ENCODE assay signal across 8 cellular contexts in the genomic region with DNA sequence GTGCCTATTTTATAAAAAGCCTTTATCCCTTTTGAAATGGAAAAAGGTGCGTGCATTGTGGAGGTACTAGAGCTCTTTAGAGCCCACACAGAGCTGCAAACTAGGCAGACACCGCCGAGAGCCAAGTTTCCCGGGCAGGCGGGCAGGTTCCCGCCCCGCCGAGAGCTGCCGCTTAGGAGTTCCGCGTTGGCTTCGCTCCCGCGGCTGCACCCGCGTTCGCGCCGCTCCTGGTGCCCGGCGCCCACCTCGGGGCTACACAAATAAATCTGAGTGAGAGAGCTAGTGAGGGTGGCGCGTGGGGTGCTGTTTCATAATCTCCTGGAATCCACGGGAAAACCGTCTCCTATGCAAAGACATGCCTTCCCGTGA. TPM values are rescaled to one million over a fixed set of nuclear protein-coding genes. Genes with fewer than 3 reads are reported as not detected.
DNase-seq lines count a peak whose midpoint lies in the region; TF ChIP-seq lines count a peak whose summit lies in the region.

No MANE protein-coding gene starts in this region.

- H3K9ac ChIP-seq in adipocyte (ENCODE audit: low read length) (peak overlapping the region; percentile 88), skeletal muscle tissue (ENCODE audit: low read depth in 1 of 3, low read length in 3 of 3) (peak overlapping the region; percentile 73 to 81 (median 75))

- peaks cover 17% of the 10 kb centered on the region for H3K27me3 ChIP-seq in HL-60 (ENCODE audit: insufficient read depth, poor library complexity, severe bottlenecking)
- no peaks in the 10 kb centered on the region for H3K27me3 ChIP-seq in adipocyte (replicated peaks; ENCODE audit: control insufficient read depth, insufficient read depth, low read length)
- H3K27me3 ChIP-seq in hepatocyte: no peaks in the 10 kb centered on the region
- no peaks in the 10 kb centered on the region for H3K27me3 ChIP-seq in skeletal muscle tissue (ENCODE audit: control insufficient read depth in 3 of 3, insufficient read depth in 3 of 3, low read length in 3 of 3)

- no peaks in the 10 kb centered on the region for H4K20me1 ChIP-seq in hepatocyte (ENCODE audit: insufficient read depth, poor library complexity, severe bottlenecking)

- TF ChIP-seq CTCF in HL-60 (IDR thresholded peaks at IDR 0.05; ENCODE audit: insufficient read depth, low read length) (no peak), hepatocyte (IDR thresholded peaks at IDR 0.05; ENCODE audit: poor library complexity) (no peak)

- peak; percentile 57 for DNase-seq in AG08396 (ENCODE audit: low spot score)
- peak in 1 of 2 experiments; percentile 13 for DNase-seq in HL-60 (ENCODE audit: low read depth in 1 of 2, low spot score in 1 of 2)
- DNase-seq in adipocyte (ENCODE audit: low read depth): peak; percentile 78
- peak; percentile 54 for DNase-seq in hepatocyte (ENCODE audit: low spot score)
- no peak for DNase-seq in activated effector memory CD4-positive, alpha-beta T cell treated with Interleukin-2 at 50 U/mL for 16 hours
- no peak for DNase-seq in GM19238 (ENCODE audit: insufficient read length, low spot score)
- DNase-seq in midbrain (lab: John Stamatoyannopoulos, UW): no peak

- peak overlapping the region; percentile 87 for H3K4me2 ChIP-seq in hepatocyte

- H3K4me1 ChIP-seq in adipocyte (ENCODE audit: control insufficient read depth, insufficient read depth, low read length) (peaks cover 42% of the 10 kb centered on the region), hepatocyte (ENCODE audit: insufficient read depth) (peaks cover 8% of the 10 kb centered on the region), skeletal muscle tissue (ENCODE audit: control insufficient read depth in 3 of 3, insufficient read depth in 3 of 3, low read length in 3 of 3) (peaks cover 7 to 18% (median 11%) of the 10 kb centered on the region in 3 donors)

- H2AFZ ChIP-seq in hepatocyte: peak overlapping the region; percentile 85

- H3K9me3 ChIP-seq in adipocyte (ENCODE audit: control insufficient read depth, low read length): no peaks in the 10 kb centered on the region
- no peaks in the 10 kb centered on the region for H3K9me3 ChIP-seq in hepatocyte (ENCODE audit: low read depth)
- no peaks in the 10 kb centered on the region for H3K9me3 ChIP-seq in skeletal muscle tissue (ENCODE audit: control insufficient read depth in 3 of 3, low read length in 3 of 3)

- under 1% methylated on average over 27 of the region's 27 CpGs for WGBS in hepatocyte (ENCODE audit: low lambda C conversion rate, missing lambda C conversion rate)

- H3K36me3 ChIP-seq in adipocyte (ENCODE audit: control insufficient read depth, insufficient read depth, low read length, severe bottlenecking) (no peaks in the 10 kb centered on the region), hepatocyte (replicated peaks; ENCODE audit: insufficient read depth, low read depth) (no peaks in the 10 kb centered on the region), skeletal muscle tissue (ENCODE audit: control insufficient read depth in 3 of 3, insufficient read depth in 3 of 3, low read length in 3 of 3) (no peaks in the 10 kb centered on the region)

- H3K4me3 ChIP-seq in HL-60 (replicated peaks; ENCODE audit: insufficient read depth, low read length) (peak overlapping the region; percentile 26), adipocyte (ENCODE audit: low read length) (peak overlapping the region; percentile 96), hepatocyte (peak overlapping the region; percentile 87), skeletal muscle tissue (ENCODE audit: low read length in 3 of 3) (peak overlapping the region; percentile 71 to 86 (median 80))

- peaks cover 39% of the 10 kb centered on the region for H3K79me2 ChIP-seq in hepatocyte

- H3K9me2 ChIP-seq in hepatocyte (replicated peaks; ENCODE audit: insufficient read depth): no peaks in the 10 kb centered on the region

- H3K27ac ChIP-seq in HL-60 (replicated peaks) (no peak overlapping the region), hepatocyte (peak overlapping the region; percentile 64), skeletal muscle tissue (ENCODE audit: low read depth, low read length) (peak overlapping the region; percentile 0)

RNA-seq across cellular contexts. Expression of a gene that starts 0.7 kb away (rescaled TPM):
- total RNA-seq in hepatocyte (28.6 and 30.4 TPM in 2 replicates), skeletal muscle tissue (14.6 TPM)
- 3.1 and 4.3 TPM in 2 replicates for polyA plus RNA-seq in hepatocyte

Comparison
In these comparisons a context has a peak if more than half of its experiments do, and no peak if none do; other contexts are left out.
1. DNase-seq: peak in AG08396 (single experiment), adipocyte (single experiment) and hepatocyte (single experiment); none in activated effector memory CD4-positive, alpha-beta T cell treated with Interleukin-2 at 50 U/mL for 16 hours (single experiment), GM19238 (single experiment) and midbrain (single experiment).
2. H3K4me3 ChIP-seq: peak in every context shown above with its lines; median percentile 96 in adipocyte; 87 in hepatocyte; 80 in skeletal muscle tissue; 26 in HL-60.